8 cellular contexts compared by ENCODE assay signal in genomic region chr1:44031051-44031899, GRCh38. TPM values are rescaled to one million over a fixed set of nuclear protein-coding genes. Genes with fewer than 3 reads are reported as not detected.
DNase-seq lines count a peak whose midpoint lies in the region; ATAC-seq and TF ChIP-seq lines count a peak whose summit lies in the region.

TSS of gene SLC6A9 (minus strand) at chr1:44031462. CDS start at chr1:44024277, 7,185 bp downstream.

- TF ChIP-seq CTCF in esophagus squamous epithelium (IDR thresholded peaks at IDR 0.05): no peak

- no peaks in the 10 kb centered on the region for H3K9me3 Mint-ChIP-seq in natural killer cell treated with Interleukin-12 subunit alpha and Interleukin-12 subunit beta and Interleukin-15 and Interleukin-18, amount 100 ng/mL, for 72 hours

- no peaks in the 10 kb centered on the region for H3K36me3 ChIP-seq in esophagus squamous epithelium

- H3K27me3 ChIP-seq in esophagus squamous epithelium: no peaks in the 10 kb centered on the region

- H3K27ac ChIP-seq in esophagus squamous epithelium (peak within 1 kb of the TSS; percentile 93 to 99 (median 96)), temporal lobe (ENCODE audit: low read depth, low read length) (peak within 1 kb of the TSS; percentile 94)

- H3K27me3 Mint-ChIP-seq in natural killer cell treated with Interleukin-12 subunit alpha and Interleukin-12 subunit beta and Interleukin-15 and Interleukin-18, amount 100 ng/mL, for 72 hours: no peaks in the 10 kb centered on the region

- H3K36me3 Mint-ChIP-seq in natural killer cell treated with Interleukin-12 subunit alpha and Interleukin-12 subunit beta and Interleukin-15 and Interleukin-18, amount 100 ng/mL, for 72 hours: no peaks in the 10 kb centered on the region

- TF ChIP-seq POLR2A in esophagus squamous epithelium (IDR thresholded peaks at IDR 0.05): peak in 2 of 4 donors; percentile 49 to 51

- in situ Hi-C loops in G401 (cut with HindIII; ENCODE audit: low sequenced_read_pairs): no loop called here

- H3K9me3 ChIP-seq in esophagus squamous epithelium: no peaks in the 10 kb centered on the region

- H3K4me3 ChIP-seq in esophagus squamous epithelium: peak within 1 kb of the TSS; percentile 71 to 96 (median 94)

- peak within 1 kb of the TSS; percentile 76 for H3K4me3 Mint-ChIP-seq in natural killer cell treated with Interleukin-12 subunit alpha and Interleukin-12 subunit beta and Interleukin-15 and Interleukin-18, amount 100 ng/mL, for 72 hours

- DNase-seq in G401 (ENCODE audit: low spot score) (peak; percentile 39), NCI-H226 (peak; percentile 51), esophagus squamous epithelium (lab: John Stamatoyannopoulos, UW) (no peak)
- DNase-seq in activated T-cell treated with anti-CD3 and anti-CD28 coated beads, Interleukin-2, amount 50 U/mL, for 1 hour: peak; percentile 56
- DNase-seq in natural killer cell treated with Interleukin-12 subunit alpha and Interleukin-12 subunit beta and Interleukin-15 and Interleukin-18, amount 100 ng/mL, for 72 hours (ENCODE audit: low spot score): no peak

- ATAC-seq in natural killer cell treated with Interleukin-12 subunit alpha and Interleukin-12 subunit beta and Interleukin-15 and Interleukin-18, amount 100 ng/mL, for 72 hours: no peak
- ATAC-seq in GM18868 (IDR thresholded peaks at IDR 0.05; ENCODE audit: unreplicated experiment) (no peak), GM19324 (IDR thresholded peaks at IDR 0.05; ENCODE audit: low FRiP score, unreplicated experiment) (no peak)

- peaks cover 15% of the 10 kb centered on the region in 2 donors for H3K4me1 Mint-ChIP-seq in natural killer cell treated with Interleukin-12 subunit alpha and Interleukin-12 subunit beta and Interleukin-15 and Interleukin-18, amount 100 ng/mL, for 72 hours (ENCODE audit: low read depth in 2 of 2)

- WGBS in esophagus squamous epithelium, 2 donors: 0 to 6% methylated on average over 9 to 17 of the region's 55 CpGs

- peak within 1 kb of the TSS in 1 of 2 donors; percentile 35 for H3K27ac Mint-ChIP-seq in natural killer cell treated with Interleukin-12 subunit alpha and Interleukin-12 subunit beta and Interleukin-15 and Interleukin-18, amount 100 ng/mL, for 72 hours

- peaks cover 31 to 89% (median 51%) of the 10 kb centered on the region in 3 donors for H3K4me1 ChIP-seq in esophagus squamous epithelium

- intact Hi-C loops in esophagus squamous epithelium (cut with DNase I): loop anchor here (10.0 kb wide), 1 partner anchor 86 kb away; the partner anchor contains the start of gene IPO13

RNA-seq across cellular contexts. Expression of gene SLC6A9, which starts in this region (rescaled TPM):
- 0.55 and 1.7 TPM in 2 replicates for total RNA-seq in G401 (2014; rRNA removed; shearing (Covaris generic))
- total RNA-seq in esophagus squamous epithelium (10 to 100 TPM; 10.4 to 40.0 (median 23.2) TPM), temporal lobe (4.7 TPM)
- total RNA-seq in natural killer cell treated with Interleukin-12 subunit alpha and Interleukin-12 subunit beta and Interleukin-15 and Interleukin-18, amount 100 ng/mL, for 72 hours: 1 to 10 TPM; 3.5 to 4.5 TPM

Comparison
In these comparisons a context has a peak if more than half of its experiments do, and no peak if none do; other contexts are left out.
1. DNase-seq: peak in G401 (single experiment), NCI-H226 (single experiment) and activated T-cell treated with anti-CD3 and anti-CD28 coated beads, Interleukin-2, amount 50 U/mL, for 1 hour (single experiment); none in esophagus squamous epithelium (single experiment) and natural killer cell treated with Interleukin-12 subunit alpha and Interleukin-12 subunit beta and Interleukin-15 and Interleukin-18, amount 100 ng/mL, for 72 hours (single experiment).